In the genomic region with DNA sequence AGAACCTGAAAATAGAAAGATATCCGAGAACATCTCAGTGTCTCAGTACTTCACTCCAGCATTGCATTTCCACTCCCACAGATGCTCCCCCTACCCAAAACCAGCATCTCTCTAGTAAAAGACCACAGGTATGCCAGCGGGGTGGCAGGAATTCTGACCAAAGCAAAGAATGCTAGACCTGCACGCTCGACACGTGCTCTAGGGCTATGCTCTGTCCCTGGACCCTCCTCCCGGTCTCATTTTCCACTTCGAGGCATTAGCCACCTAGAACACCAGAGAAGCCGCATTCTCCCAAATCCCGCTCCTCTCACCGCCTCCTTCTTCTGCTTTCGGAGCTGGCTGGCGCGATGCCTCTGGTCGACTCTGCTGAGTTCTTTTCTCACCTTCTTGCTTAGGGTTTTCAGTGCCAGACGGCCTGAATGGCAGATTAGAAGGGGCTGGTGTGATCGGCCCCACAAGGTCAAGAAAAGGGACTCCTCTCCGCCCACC, we compare ENCODE assay signal across 8 cellular contexts. TPM values are rescaled to one million over a fixed set of nuclear protein-coding genes. Genes with fewer than 3 reads are reported as not detected.
DNase-seq lines count a peak whose midpoint lies in the region; ATAC-seq, FAIRE-seq and TF ChIP-seq lines count a peak whose summit lies in the region.

No MANE protein-coding gene starts in this region.

- no peak for FAIRE-seq in keratinocyte (lab: Jason Lieb, UNC)

- H3K9ac ChIP-seq in keratinocyte (ENCODE audit: control insufficient read depth, extremely low read depth, insufficient read depth, low read length) (peak overlapping the region; percentile 96), subcutaneous abdominal adipose tissue (ENCODE audit: low read length in 5 of 5) (peak overlapping the region; percentile 84 to 92 (median 89))

- peaks cover 40% of the 10 kb centered on the region for H3K36me3 ChIP-seq in ACC112 (ENCODE audit: insufficient read depth, low read length)
- H3K36me3 ChIP-seq in H7 (replicated peaks; ENCODE audit: control insufficient read depth, insufficient read depth, low read length) = peaks cover 36% of the 10 kb centered on the region
- H3K36me3 ChIP-seq in keratinocyte (ENCODE audit: control insufficient read depth in 2 of 2, extremely low read depth in 1 of 2, insufficient read depth in 2 of 2, low read length in 2 of 2) = peaks cover 17 to 43% of the 10 kb centered on the region in 2 experiments
- peaks cover 33 to 43% (median 38%) of the 10 kb centered on the region in 5 donors for H3K36me3 ChIP-seq in subcutaneous abdominal adipose tissue (ENCODE audit: control insufficient read depth in 5 of 5, insufficient read depth in 5 of 5, low read length in 5 of 5)

- H3K27ac ChIP-seq in ACC112 (ENCODE audit: low read depth, low read length) = peak overlapping the region; percentile 53
- peak overlapping the region; percentile 86 for H3K27ac ChIP-seq in keratinocyte (ENCODE audit: control insufficient read depth, insufficient read depth, low read length)
- H3K27ac ChIP-seq in subcutaneous abdominal adipose tissue (ENCODE audit: low read depth, low read length) = peak overlapping the region; percentile 76

- H3K4me3 ChIP-seq in ACC112 (ENCODE audit: low read depth, low read length) (peak overlapping the region; percentile 90), H7 (ENCODE audit: insufficient read depth, low read depth, low read length) (peak overlapping the region; percentile 92), keratinocyte (ENCODE audit: control insufficient read depth in 2 of 3, extremely low read depth in 1 of 3, insufficient read depth in 2 of 3, low read depth in 1 of 3, low read length in 3 of 3) (peak overlapping the region; percentile 61 to 90 (median 87)), subcutaneous abdominal adipose tissue (ENCODE audit: low read depth in 1 of 5, low read length in 5 of 5) (peak overlapping the region; percentile 88 to 98 (median 96))

- no peaks in the 10 kb centered on the region for H3K9me1 ChIP-seq in keratinocyte (ENCODE audit: control insufficient read depth, extremely low read depth, insufficient read depth, low read length)

- TF ChIP-seq CTCF in keratinocyte (optimal IDR thresholded peaks at IDR 0.05 in 1 of 3, IDR thresholded peaks at IDR 0.05 in 1 of 3, conservative IDR thresholded peaks at IDR 0.05 in 1 of 3; ENCODE audit: extremely low read depth in 1 of 3, insufficient read depth in 2 of 3, low read length in 3 of 3) (no peak), GM20000 (IDR thresholded peaks at IDR 0.05; ENCODE audit: extremely low read depth, missing control alignments) (no peak)

- H3K4me1 ChIP-seq in ACC112 (ENCODE audit: control insufficient read depth, insufficient read depth, low read length, unreplicated experiment) (peaks cover 19% of the 10 kb centered on the region), keratinocyte (ENCODE audit: control insufficient read depth, extremely low read depth, insufficient read depth, low read length) (peaks cover 20% of the 10 kb centered on the region), subcutaneous abdominal adipose tissue (ENCODE audit: control insufficient read depth in 5 of 5, insufficient read depth in 5 of 5, low read length in 5 of 5) (peaks cover 0 to 27% (median 26%) of the 10 kb centered on the region in 5 donors)

- ATAC-seq in HG03520 (IDR thresholded peaks at IDR 0.05; ENCODE audit: unreplicated experiment) = no peak

- H3K9me3 ChIP-seq in keratinocyte (ENCODE audit: control insufficient read depth, low read depth, low read length) = no peaks in the 10 kb centered on the region
- H3K9me3 ChIP-seq in subcutaneous abdominal adipose tissue (ENCODE audit: control insufficient read depth in 5 of 5, low read length in 5 of 5) = no peaks in the 10 kb centered on the region

- H3K4me2 ChIP-seq in keratinocyte (ENCODE audit: control insufficient read depth, extremely low read depth, insufficient read depth, low read depth, low read length) = peak overlapping the region; percentile 94

- H4K20me1 ChIP-seq in keratinocyte (ENCODE audit: control insufficient read depth, extremely low read depth, insufficient read depth, low read length) = no peaks in the 10 kb centered on the region

- peak; percentile 68 for DNase-seq in H7
- DNase-seq in amniotic epithelial cell (ENCODE audit: low read depth) = peak; percentile 21
- DNase-seq in keratinocyte (ENCODE audit: low read depth, low spot score) = no peak
- no peak for DNase-seq in HCEC 1CT
- no peak for DNase-seq in GM20000 (ENCODE audit: low spot score)

- H2AFZ ChIP-seq in ACC112 (ENCODE audit: low read length, unreplicated experiment) (peak overlapping the region; percentile 79), keratinocyte (ENCODE audit: control insufficient read depth, low read length) (peak overlapping the region; percentile 92)

- H3K27me3 ChIP-seq in ACC112 (ENCODE audit: insufficient read depth, low read length) (no peaks in the 10 kb centered on the region), H7 (ENCODE audit: control insufficient read depth, insufficient read depth, low read length) (no peaks in the 10 kb centered on the region), keratinocyte (ENCODE audit: control insufficient read depth, extremely low read depth, insufficient read depth, low read length) (no peaks in the 10 kb centered on the region), subcutaneous abdominal adipose tissue (ENCODE audit: control insufficient read depth in 5 of 5, insufficient read depth in 4 of 5, low read length in 5 of 5) (no peaks in the 10 kb centered on the region)

- dilution Hi-C loops in keratinocyte (cut with MboI; ENCODE audit: extremely low pct_ligation_motif_present, low sequenced_read_pairs) = no loop called here

- peaks cover 50% of the 10 kb centered on the region for H3K79me2 ChIP-seq in ACC112 (ENCODE audit: control insufficient read depth, insufficient read depth, low read length, unreplicated experiment)
- H3K79me2 ChIP-seq in keratinocyte (ENCODE audit: control insufficient read depth, insufficient read depth, low read length) = peaks cover 47% of the 10 kb centered on the region

RNA-seq across cellular contexts. Expression of a gene that starts 0.5 kb away (rescaled TPM):
- total RNA-seq in H7 (2014; rRNA removed; shearing (Covaris generic)) = 70.1 and 81.8 TPM in 2 replicates
- 12.2 to 24.7 TPM (median 17.1 TPM) in 3 replicates for polyA plus RNA-seq in keratinocyte
- polyA plus RNA-seq in keratinocyte (2011; ENCODE audit: low read depth) = 19.6 TPM
- 15.6 and 20.4 TPM in 2 replicates for polyA plus RNA-seq in keratinocyte (2011; cell fraction: cytosol; rRNA removed)
- polyA plus RNA-seq in keratinocyte (2011; cell fraction: nucleus; rRNA removed) = 33.0 and 34.5 TPM in 2 replicates
- 25.0 and 39.6 TPM in 2 replicates for polyA plus RNA-seq in keratinocyte (2012; ENCODE audit: low replicate concordance)
- 15.6 to 32.3 TPM (median 15.8 TPM) in 3 replicates for polyA minus RNA-seq in keratinocyte
- 21.9 TPM for polyA minus RNA-seq in keratinocyte (2011; cell fraction: cytosol; rRNA and poly(A)+ RNA removed)
- polyA minus RNA-seq in keratinocyte (2011; cell fraction: nucleus; rRNA and poly(A)+ RNA removed) = 21.3 and 24.8 TPM in 2 replicates

RNA-seq across cellular contexts. Expression of a gene that starts 1.5 kb away (rescaled TPM):
- 31.4 and 35.8 TPM in 2 replicates for total RNA-seq in H7 (2014; rRNA removed; shearing (Covaris generic))
- 16.4 to 39.4 TPM (median 20.1 TPM) in 3 replicates for polyA plus RNA-seq in keratinocyte
- 9.3 TPM for polyA plus RNA-seq in keratinocyte (2011; ENCODE audit: low read depth)
- polyA plus RNA-seq in keratinocyte (2011; cell fraction: cytosol; rRNA removed) = 10.8 and 18.2 TPM in 2 replicates
- 125 and 176 TPM in 2 replicates for polyA plus RNA-seq in keratinocyte (2011; cell fraction: nucleus; rRNA removed)
- polyA plus RNA-seq in keratinocyte (2012; ENCODE audit: low replicate concordance) = 15.7 and 19.4 TPM in 2 replicates
- 26.7 to 52.3 TPM (median 32.0 TPM) in 3 replicates for polyA minus RNA-seq in keratinocyte
- polyA minus RNA-seq in keratinocyte (2011; cell fraction: cytosol; rRNA and poly(A)+ RNA removed) = 22.4 TPM
- polyA minus RNA-seq in keratinocyte (2011; cell fraction: nucleus; rRNA and poly(A)+ RNA removed) = 24.4 and 27.1 TPM in 2 replicates

RNA-seq across cellular contexts. Expression of a gene that starts 32.0 kb away (rescaled TPM):
- 7.6 and 9.6 TPM in 2 replicates for total RNA-seq in H7 (2014; rRNA removed; shearing (Covaris generic))
- 13.1 to 18.7 TPM (median 17.7 TPM) in 3 replicates for polyA plus RNA-seq in keratinocyte
- 6.3 TPM for polyA plus RNA-seq in keratinocyte (2011; ENCODE audit: low read depth)
- polyA plus RNA-seq in keratinocyte (2011; cell fraction: cytosol; rRNA removed) = 10.5 and 10.8 TPM in 2 replicates
- polyA plus RNA-seq in keratinocyte (2011; cell fraction: nucleus; rRNA removed) = 4.8 and 7.3 TPM in 2 replicates
- polyA plus RNA-seq in keratinocyte (2012; ENCODE audit: low replicate concordance) = 6.3 and 16.1 TPM in 2 replicates
- 6.0 to 14.4 TPM (median 12.9 TPM) in 3 replicates for polyA minus RNA-seq in keratinocyte
- 15.0 TPM for polyA minus RNA-seq in keratinocyte (2011; cell fraction: cytosol; rRNA and poly(A)+ RNA removed)
- polyA minus RNA-seq in keratinocyte (2011; cell fraction: nucleus; rRNA and poly(A)+ RNA removed) = 5.0 and 6.8 TPM in 2 replicates

RNA-seq across cellular contexts. Expression of a gene that starts 32.2 kb away (rescaled TPM):
- 18.2 and 24.3 TPM in 2 replicates for total RNA-seq in H7 (2014; rRNA removed; shearing (Covaris generic))
- 3.6 to 6.3 TPM (median 4.0 TPM) in 3 replicates for polyA plus RNA-seq in keratinocyte
- polyA plus RNA-seq in keratinocyte (2011; ENCODE audit: low read depth) = 12.8 TPM
- 7.7 and 14.3 TPM in 2 replicates for polyA plus RNA-seq in keratinocyte (2011; cell fraction: cytosol; rRNA removed)
- polyA plus RNA-seq in keratinocyte (2011; cell fraction: nucleus; rRNA removed) = 34.9 and 58.3 TPM in 2 replicates
- 14.4 and 20.5 TPM in 2 replicates for polyA plus RNA-seq in keratinocyte (2012; ENCODE audit: low replicate concordance)
- 18.3 to 129 TPM (median 29.6 TPM) in 3 replicates for polyA minus RNA-seq in keratinocyte
- polyA minus RNA-seq in keratinocyte (2011; cell fraction: cytosol; rRNA and poly(A)+ RNA removed) = 11.5 TPM
- 26.1 and 61.7 TPM in 2 replicates for polyA minus RNA-seq in keratinocyte (2011; cell fraction: nucleus; rRNA and poly(A)+ RNA removed)

Comparison
In these comparisons a context has a peak if more than half of its experiments do, and no peak if none do; other contexts are left out.
1. DNase-seq: peak in H7 (single experiment) and amniotic epithelial cell (single experiment); none in keratinocyte (single experiment), HCEC 1CT (single experiment) and GM20000 (single experiment).
2. Peak in every context shown above with its lines, with median percentiles within 50 percentile points of each other: H3K27ac ChIP-seq and H3K4me3 ChIP-seq.